In the genomic region with DNA sequence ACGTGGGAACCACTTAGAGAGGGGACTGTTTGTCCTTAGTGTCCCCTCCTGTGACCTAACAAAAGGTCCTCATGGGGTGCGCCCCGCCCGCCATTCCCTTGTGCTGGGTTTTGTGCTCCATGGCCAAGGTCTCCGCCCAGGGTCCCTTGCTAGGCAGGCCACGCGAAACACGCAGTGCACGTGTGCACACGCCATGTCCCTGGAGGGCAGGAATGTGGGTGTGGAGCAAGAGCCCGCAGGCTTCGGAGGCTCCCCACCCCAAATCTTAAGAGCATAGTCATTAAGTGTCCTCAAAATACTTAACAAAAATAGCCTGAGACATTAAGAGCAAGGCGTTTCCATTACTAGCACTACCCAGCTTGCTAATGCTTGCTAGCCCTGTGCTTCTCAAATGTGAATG, we compare ENCODE assay signal across 21 cellular contexts.
"Had no signal": no experiment of that assay in that cellular context is flagged by ENCODE, and none has a peak within 500 bp of the region (broad histone marks: within the 10 kb centered on the region; RNA-seq: fewer than 3 reads in every experiment).

No MANE protein-coding gene starts in this region.

- DNase-seq: activated CD4-positive, alpha-beta T cell treated with anti-CD3 and anti-CD28 coated beads, Interleukin-2, amount 10 ng/mL, durations not matched to agents 24 days and 14 days; activated CD8-positive, alpha-beta memory T cell treated with anti-CD3 and anti-CD28 coated beads, Interleukin-2, amount 10 ng/mL, durations not matched to agents 7 days and 5 days; activated CD8-positive, alpha-beta T cell treated with anti-CD3 and anti-CD28 coated beads for 36 hours; activated gamma-delta T cell; activated naive CD4-positive, alpha-beta T cell treated with anti-CD3 and anti-CD28 coated beads, Interleukin-2, amount 50 U/mL, for 16 hours; activated naive CD8-positive, alpha-beta T cell treated with anti-CD3 and anti-CD28 coated beads, Interleukin-2, amount 50 U/mL, for 24 hours; activated T-cell treated with anti-CD3 and anti-CD28 coated beads for 4 hours; cortex of kidney; endodermal cell; glutamatergic neuron; immature natural killer cell; kidney glomerular epithelial cell; left ventricle myocardium superior; naive thymus-derived CD8-positive, alpha-beta T cell; sigmoid colon; stimulated activated CD4-positive, alpha-beta T cell treated with anti-CD3 and anti-CD28 coated beads, Interleukin-4, amount 100 ng/mL, for 1 hour; stimulated activated naive CD4-positive, alpha-beta T cell treated with Interleukin-2 at 50 U/mL for 16 hours; uterus had no signal

- H3K9me3 ChIP-seq: sigmoid colon, uterus had no signal

- H3K27me3 ChIP-seq: hepatocyte, sigmoid colon, uterus had no signal

- H3K4me2 ChIP-seq: hepatocyte, neural progenitor cell had no signal

- H3K27ac ChIP-seq: epithelial cell of prostate, hepatocyte, neural progenitor cell, sigmoid colon, uterus had no signal

- H3K36me3 ChIP-seq: neural progenitor cell, sigmoid colon, uterus had no signal

- H3K4me1 ChIP-seq: sigmoid colon, uterus had no signal

- H3K79me2 ChIP-seq: hepatocyte had no signal

- H3K9ac ChIP-seq: neural progenitor cell had no signal

- H2AFZ ChIP-seq: hepatocyte, neural progenitor cell had no signal

- ATAC-seq: activated CD8-positive, alpha-beta memory T cell treated with anti-CD3 and anti-CD28 coated beads, Interleukin-2, amount 10 ng/mL, durations not matched to agents 7 days and 5 days; activated CD8-positive, alpha-beta T cell treated with anti-CD3 and anti-CD28 coated beads for 36 hours; activated naive CD8-positive, alpha-beta T cell treated with anti-CD3 and anti-CD28 coated beads, Interleukin-2, amount 50 U/mL, for 24 hours; left ventricle myocardium superior; naive thymus-derived CD8-positive, alpha-beta T cell had no signal

- H3K4me3 ChIP-seq: hepatocyte, neural progenitor cell, sigmoid colon, uterus had no signal
